In the genomic region with DNA sequence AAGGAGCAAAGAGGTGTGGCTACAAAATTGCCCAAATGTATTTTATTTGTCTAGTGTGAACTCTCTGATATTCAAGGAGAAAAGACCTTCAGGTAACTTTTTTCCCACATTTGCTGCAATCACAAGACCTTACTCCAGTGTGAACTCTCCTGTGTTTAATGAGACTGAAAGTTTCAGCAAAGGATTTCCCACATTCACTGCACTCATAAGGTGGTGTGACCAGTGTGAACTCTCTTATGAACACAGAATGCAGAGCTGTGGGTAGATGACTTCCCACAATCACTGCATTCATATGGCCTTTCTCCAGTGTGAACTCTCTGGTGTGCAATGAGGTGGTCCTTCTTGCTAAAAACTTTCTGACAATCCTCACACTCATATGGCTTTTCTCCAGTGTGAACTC, we compare ENCODE assay signal across 15 cellular contexts. TPM values are rescaled to one million over a fixed set of nuclear protein-coding genes. Genes with fewer than 3 reads are reported as not detected.
DNase-seq lines count a peak whose midpoint lies in the region; ATAC-seq and TF ChIP-seq lines count a peak whose summit lies in the region.
"Had no signal": no experiment of that assay in that cellular context is flagged by ENCODE, and none has a peak within 500 bp of the region (broad histone marks: within the 10 kb centered on the region; RNA-seq: fewer than 3 reads in every experiment).

No MANE protein-coding gene starts in this region.

- no peaks in the 10 kb centered on the region for H4K20me1 ChIP-seq in PC-9 (ENCODE audit: insufficient read depth)

- TF ChIP-seq CTCF in AG10803 (conservative IDR thresholded peaks at IDR 0.05; ENCODE audit: low read length): no peak
- no peak for TF ChIP-seq CTCF in PC-9 (conservative IDR thresholded peaks at IDR 0.05)

- intact Hi-C loops in PC-9 (cut with micrococcal nuclease; ENCODE audit: unreplicated experiment): no loop called here

- no peak overlapping the region for H2AFZ ChIP-seq in PC-9

- H3K27ac ChIP-seq in PC-9: no peak overlapping the region
- H3K27ac ChIP-seq: SJCRH30 had no signal

- H3K27me3 ChIP-seq in PC-9 (ENCODE audit: insufficient read depth, low read depth): no peaks in the 10 kb centered on the region
- H3K27me3 ChIP-seq: SJCRH30 had no signal

- POLR2A ChIA-PET in PC-9 (lab: Charles Lee; ENCODE audit: unreplicated experiment): no interaction called here

- H3K4me3 ChIP-seq in AG10803 (ENCODE audit: low read length) (no peak overlapping the region), PC-9 (0 out of 2 replicates have a peak overlapping the region, but pooled peaks have one; percentile 11)
- H3K4me3 ChIP-seq: SJCRH30 had no signal

- H3K4me1 ChIP-seq in PC-9 (replicated peaks; ENCODE audit: insufficient read depth): no peaks in the 10 kb centered on the region
- H3K4me1 ChIP-seq: SJCRH30 had no signal

- CTCF ChIA-PET in PC-9 (lab: Charles Lee): no interaction called here

- H3K9me2 ChIP-seq in PC-9 (ENCODE audit: insufficient read depth): no peaks in the 10 kb centered on the region

- H3K4me2 ChIP-seq in PC-9: no peak overlapping the region

- peaks cover 21% of the 10 kb centered on the region for H3F3A ChIP-seq in PC-9 (ENCODE audit: insufficient read depth, low read depth)

- no peak for ATAC-seq in activated CD4-positive, CD25-positive, alpha-beta regulatory T cell treated with anti-CD3 and anti-CD28 coated beads, Interleukin-2, amount 50 U/mL, for 24 hours
- ATAC-seq: PC-3 had no signal

- peaks cover 54% of the 10 kb centered on the region for H3K36me3 ChIP-seq in PC-9 (ENCODE audit: low read depth)

- no peaks in the 10 kb centered on the region; the same call in 1 of the 2 replicates for H3K79me2 ChIP-seq in PC-9 (ENCODE audit: low read depth)

- DNase-seq in AG10803 (ENCODE audit: low read depth): peak; percentile 8
- DNase-seq in PC-9: no peak
- peak; percentile 17 for DNase-seq in fibroblast of peridontal ligament (ENCODE audit: extremely low read depth)
- DNase-seq in activated naive CD4-positive, alpha-beta T cell treated with anti-CD3 and anti-CD28 coated beads, Interleukin-2, amount 50 U/mL, for 16 hours: no peak
- DNase-seq in NOMO-1 (lab: John Stamatoyannopoulos, UW; ENCODE audit: unreplicated experiment in 2 of 2): no peak
- DNase-seq: 8988T, EL, HFFc6, KG1, NCI-H1436, NCI-H2029, NCI-H774, PC-3, SJCRH30 had no signal

- no TSS peak for BruUV-seq in PC-9 (replicated peaks; lab: Mats Ljungman, UMichigan)

- peaks cover 68% of the 10 kb centered on the region for H3K9me3 ChIP-seq in PC-9 (ENCODE audit: insufficient read depth, low read depth)

RNA-seq across cellular contexts. Expression of a gene that starts 16.4 kb away (rescaled TPM):
- 8.6 and 12.2 TPM in 2 replicates for total RNA-seq in PC-9 (2021)

RNA-seq across cellular contexts. Expression of a gene that starts 22.8 kb away (rescaled TPM):
- 62.2 and 68.0 TPM in 2 replicates for total RNA-seq in PC-9 (2021)

RNA-seq across cellular contexts. Expression of a gene that starts 42.4 kb away (rescaled TPM):
- total RNA-seq in PC-9 (2021): 21.2 and 25.2 TPM in 2 replicates

RNA-seq across cellular contexts. Expression of a gene that starts 43.9 kb away (rescaled TPM):
- 16.1 and 19.6 TPM in 2 replicates for total RNA-seq in PC-9 (2021)

RNA-seq across cellular contexts. Expression of a gene that starts 57.7 kb away (rescaled TPM):
- 14.3 and 15.1 TPM in 2 replicates for total RNA-seq in PC-9 (2021)

Comparison
In these comparisons a context has a peak if more than half of its experiments do, and no peak if none do; other contexts are left out.
1. DNase-seq: peak in AG10803 (single experiment) and fibroblast of peridontal ligament (single experiment); none in PC-9 (0 of 2), activated naive CD4-positive, alpha-beta T cell treated with anti-CD3 and anti-CD28 coated beads, Interleukin-2, amount 50 U/mL, for 16 hours (single experiment) and NOMO-1 (0 of 2).